ENCODE assay signal across 13 cellular contexts in genomic region chr22:18154821-18155390, GRCh38.
"Had no signal": no experiment of that assay in that cellular context is flagged by ENCODE, and none has a peak within 500 bp of the region (broad histone marks: within the 10 kb centered on the region; RNA-seq: fewer than 3 reads in every experiment).

No MANE protein-coding gene starts in this region.

- H3K27me3 ChIP-seq: heart left ventricle, pancreas, thyroid gland, uterus had no signal

- H3K4me3 Mint-ChIP-seq: activated CD4-positive, alpha-beta memory T cell treated with anti-CD3 and anti-CD28 coated beads for 36 hours; activated naive CD8-positive, alpha-beta T cell treated with anti-CD3 and anti-CD28 coated beads for 36 hours had no signal

- H3K36me3 ChIP-seq: thyroid gland, uterus had no signal

- H3K9me3 ChIP-seq: heart left ventricle, pancreas, thyroid gland, uterus had no signal

- ATAC-seq: left colon, pancreas had no signal

- H3K9me3 Mint-ChIP-seq: activated CD4-positive, alpha-beta memory T cell treated with anti-CD3 and anti-CD28 coated beads for 36 hours; activated naive CD8-positive, alpha-beta T cell treated with anti-CD3 and anti-CD28 coated beads for 36 hours; activated T-helper 2 cell treated with anti-CD3 and anti-CD28 coated beads, Interferon-gamma antibody, Interleukin-2, Interleukin-4, amounts not matched to agents 10 μg/mL and 5 μg/mL and 100 μg/mL, durations not matched to agents 14 hours and 24 hours and 36 hours; neural crest cell had no signal

- H3K4me3 ChIP-seq: heart left ventricle, pancreas, thyroid gland, uterus had no signal

- H3K27me3 Mint-ChIP-seq: activated CD4-positive, alpha-beta memory T cell treated with anti-CD3 and anti-CD28 coated beads for 36 hours; activated naive CD8-positive, alpha-beta T cell treated with anti-CD3 and anti-CD28 coated beads for 36 hours had no signal

- H3K27ac Mint-ChIP-seq: activated CD4-positive, alpha-beta memory T cell treated with anti-CD3 and anti-CD28 coated beads for 36 hours; activated naive CD8-positive, alpha-beta T cell treated with anti-CD3 and anti-CD28 coated beads for 36 hours; activated T-helper 2 cell treated with anti-CD3 and anti-CD28 coated beads, Interferon-gamma antibody, Interleukin-2, Interleukin-4, amounts not matched to agents 10 μg/mL and 5 μg/mL and 100 μg/mL, durations not matched to agents 14 hours and 24 hours and 36 hours had no signal

- H3K27ac ChIP-seq: heart left ventricle, pancreas, thyroid gland, uterus had no signal

- H3K36me3 Mint-ChIP-seq: activated naive CD8-positive, alpha-beta T cell treated with anti-CD3 and anti-CD28 coated beads for 36 hours had no signal

- DNase-seq: activated CD4-positive, alpha-beta memory T cell treated with anti-CD3 and anti-CD28 coated beads for 36 hours; activated naive CD8-positive, alpha-beta T cell treated with anti-CD3 and anti-CD28 coated beads for 36 hours; aorta; effector CD4-positive, alpha-beta T cell; left colon; stimulated activated CD4-positive, alpha-beta T cell treated with anti-CD3 and anti-CD28 coated beads, Interleukin-15, amount 100 ng/mL, for 24 hours; stimulated activated CD4-positive, alpha-beta T cell treated with anti-CD3 and anti-CD28 coated beads, Interleukin-4, amount 100 ng/mL, for 4 hours; thyroid gland; uterus had no signal
